ENCODE assay signal across 12 cellular contexts in genomic region chr11:76596652-76597051, GRCh38.
"Had no signal": no experiment of that assay in that cellular context is flagged by ENCODE, and none has a peak within 500 bp of the region (broad histone marks: within the 10 kb centered on the region; RNA-seq: fewer than 3 reads in every experiment).

No MANE protein-coding gene starts in this region.

- H3K4me3 ChIP-seq: ovary, stomach, thoracic aorta had no signal

- H3K4me3 Mint-ChIP-seq: natural killer cell treated with Interleukin-12 subunit alpha and Interleukin-12 subunit beta and Interleukin-15 and Interleukin-18, amount 100 ng/mL, for 72 hours had no signal

- H3K9me3 ChIP-seq: ovary, stomach, thoracic aorta had no signal

- FAIRE-seq: urothelium cell line had no signal

- H3K36me3 ChIP-seq: ovary, stomach, thoracic aorta had no signal

- H3K27me3 ChIP-seq: ovary, stomach had no signal

- H3K27ac Mint-ChIP-seq: activated naive CD4-positive, alpha-beta T cell treated with anti-CD3 and anti-CD28 coated beads, Interleukin-2, amount 50 U/mL, for 72 hours; natural killer cell treated with Interleukin-12 subunit alpha and Interleukin-12 subunit beta and Interleukin-15 and Interleukin-18, amount 100 ng/mL, for 72 hours had no signal

- H3K36me3 Mint-ChIP-seq: activated naive CD4-positive, alpha-beta T cell treated with anti-CD3 and anti-CD28 coated beads, Interleukin-2, amount 50 U/mL, for 72 hours; natural killer cell treated with Interleukin-12 subunit alpha and Interleukin-12 subunit beta and Interleukin-15 and Interleukin-18, amount 100 ng/mL, for 72 hours had no signal

- ATAC-seq: activated naive CD4-positive, alpha-beta T cell treated with anti-CD3 and anti-CD28 coated beads, Interleukin-2, amount 50 U/mL, for 72 hours; left cardiac atrium; natural killer cell treated with Interleukin-12 subunit alpha and Interleukin-12 subunit beta and Interleukin-15 and Interleukin-18, amount 100 ng/mL, for 72 hours had no signal

- H3K9me3 Mint-ChIP-seq: activated naive CD4-positive, alpha-beta T cell treated with anti-CD3 and anti-CD28 coated beads, Interleukin-2, amount 50 U/mL, for 72 hours; natural killer cell treated with Interleukin-12 subunit alpha and Interleukin-12 subunit beta and Interleukin-15 and Interleukin-18, amount 100 ng/mL, for 72 hours had no signal

- H3K27ac ChIP-seq: ovary, stomach, thoracic aorta had no signal

- H3K4me1 ChIP-seq: stomach had no signal

- DNase-seq: activated effector memory CD4-positive, alpha-beta T cell treated with Interleukin-2 at 50 U/mL for 16 hours; dermis blood vessel endothelial cell; erythroblast; hypothalamus; left cardiac atrium; ovary; stimulated activated CD4-positive, alpha-beta T cell treated with anti-CD3 and anti-CD28 coated beads, Interleukin-4, amount 100 ng/mL, for 4 hours; stomach had no signal
